Comparison of ENCODE assay signal across 22 cellular contexts in genomic region chr5:9297171-9297570, GRCh38.
"Had no signal": no experiment of that assay in that cellular context is flagged by ENCODE, and none has a peak within 500 bp of the region (broad histone marks: within the 10 kb centered on the region; RNA-seq: fewer than 3 reads in every experiment).

No MANE protein-coding gene starts in this region.

- H3K27ac Mint-ChIP-seq: dendritic cell treated with granulocyte-macrophage colony-stimulating factor and Interleukin-4, amounts not matched to agents 40 ng/mL and 50 ng/mL, for 4 days; effector memory CD8-positive, alpha-beta T cell; endodermal cell; memory B cell; mesothelial cell of epicardium; naive thymus-derived CD4-positive, alpha-beta T cell had no signal

- H3K4me1 Mint-ChIP-seq: memory B cell; mesothelial cell of epicardium; naive thymus-derived CD4-positive, alpha-beta T cell had no signal

- FAIRE-seq: endometrium, keratinocyte had no signal

- H3K4me1 ChIP-seq: colonic mucosa, esophagus muscularis mucosa, gastrocnemius medialis, heart right ventricle, left lung, lower lobe of right lung had no signal

- H3K9me3 ChIP-seq: colonic mucosa, gastrocnemius medialis, heart right ventricle, lower lobe of right lung had no signal

- ATAC-seq: effector memory CD8-positive, alpha-beta T cell; gastrocnemius medialis; heart right ventricle; left cardiac atrium; left lung; left ventricle myocardium superior; lower lobe of right lung; naive thymus-derived CD4-positive, alpha-beta T cell had no signal

- H3K9me3 Mint-ChIP-seq: dendritic cell treated with granulocyte-macrophage colony-stimulating factor and Interleukin-4, amounts not matched to agents 40 ng/mL and 50 ng/mL, for 4 days; endodermal cell; mesothelial cell of epicardium had no signal

- DNase-seq: colonic mucosa; cortex of kidney; effector CD8-positive, alpha-beta T cell; effector memory CD8-positive, alpha-beta T cell; endodermal cell; foreskin melanocyte; gastrocnemius medialis; glutamatergic neuron; head of caudate nucleus; heart right ventricle; hippocampal formation; left cardiac atrium; left lung; left ventricle myocardium superior; lower lobe of right lung; naive thymus-derived CD4-positive, alpha-beta T cell had no signal

- H3K36me3 ChIP-seq: colonic mucosa, esophagus muscularis mucosa, gastrocnemius medialis, heart right ventricle, left lung, lower lobe of right lung had no signal

- H3K27ac ChIP-seq: colonic mucosa, esophagus muscularis mucosa, gastrocnemius medialis, heart right ventricle, left lung, lower lobe of right lung had no signal

- H3K27me3 ChIP-seq: colonic mucosa, esophagus muscularis mucosa, gastrocnemius medialis, heart right ventricle, left lung had no signal

- H3K36me3 Mint-ChIP-seq: memory B cell; mesothelial cell of epicardium; naive thymus-derived CD4-positive, alpha-beta T cell had no signal

- H3K4me3 ChIP-seq: colonic mucosa, esophagus muscularis mucosa, gastrocnemius medialis, heart right ventricle, left lung, lower lobe of right lung had no signal

- H3K4me3 Mint-ChIP-seq: dendritic cell treated with granulocyte-macrophage colony-stimulating factor and Interleukin-4, amounts not matched to agents 40 ng/mL and 50 ng/mL, for 4 days; effector memory CD8-positive, alpha-beta T cell; endodermal cell; memory B cell; mesothelial cell of epicardium; naive thymus-derived CD4-positive, alpha-beta T cell had no signal

- H3K27me3 Mint-ChIP-seq: dendritic cell treated with granulocyte-macrophage colony-stimulating factor and Interleukin-4, amounts not matched to agents 40 ng/mL and 50 ng/mL, for 4 days; effector memory CD8-positive, alpha-beta T cell; memory B cell; naive thymus-derived CD4-positive, alpha-beta T cell had no signal
